ENCODE assay signal across 10 cellular contexts in genomic region chrX:40166582-40166981, GRCh38.
A peak's percentile ranks its signal among the peaks of the same experiment; 100 is the strongest.
DNase-seq lines count a peak whose midpoint lies in the region; ATAC-seq and TF ChIP-seq lines count a peak whose summit lies in the region.
"Had no signal": no experiment of that assay in that cellular context is flagged by ENCODE, and none has a peak within 500 bp of the region (broad histone marks: within the 10 kb centered on the region; RNA-seq: fewer than 3 reads in every experiment).

No MANE protein-coding gene starts in this region.

- H4K5ac ChIP-seq in H9 (ENCODE audit: insufficient read length, low read depth, low read length), result no peak overlapping the region

- in situ Hi-C loops in G401 (cut with HindIII; ENCODE audit: low sequenced_read_pairs), result no loop called here

- CTCF ChIA-PET in CD4-positive, alpha-beta T cell (lab: Charles Lee), result no interaction called here

- H3K4me2 ChIP-seq in H9 (ENCODE audit: insufficient read depth, insufficient read length, low read length), result peak overlapping the region; percentile 85

- no peak overlapping the region for H2BK120ac ChIP-seq in H9 (ENCODE audit: low read depth, low read length, poor library complexity, severe bottlenecking)

- no peak overlapping the region for H3K9ac ChIP-seq in H9 (ENCODE audit: extremely low read depth, insufficient read length, low read length)

- no peak overlapping the region for H2AFZ ChIP-seq in H9 (ENCODE audit: low read length)

- 0 out of 2 replicates have a peak, but pooled peaks cover 2% of the 10 kb centered on the region for H3K79me2 ChIP-seq in H9 (ENCODE audit: insufficient read depth, low read length)

- no peaks in the 10 kb centered on the region for H3K79me1 ChIP-seq in H9 (ENCODE audit: insufficient read depth, low read depth, low read length, poor library complexity, severe bottlenecking)

- H3K18ac ChIP-seq in H9 (ENCODE audit: insufficient read length, low read depth, low read length), result no peak overlapping the region

- no peak overlapping the region for H4K91ac ChIP-seq in H9 (ENCODE audit: insufficient read length, low read depth, low read length)

- no peaks in the 10 kb centered on the region for H4K20me1 ChIP-seq in H9 (ENCODE audit: control insufficient read depth, insufficient read depth, insufficient read length)

- WGBS in H9 (ENCODE audit: extremely low coverage, insufficient read length, low lambda C conversion rate), result no CpG with 5 or more reads among the region's 4 CpGs

- H3K36me3 ChIP-seq in WERI-Rb-1 (no peaks in the 10 kb centered on the region), left lung (no peaks in the 10 kb centered on the region)

- POLR2A ChIA-PET in CD4-positive, alpha-beta T cell (lab: Charles Lee), result interaction anchor here (0.8 to 2.9 kb wide), 4 partner anchors 8 to 69 kb away, joined by 3 to 22 read pairs (median 6); partner anchors contain the start of gene BCOR

- TF ChIP-seq CTCF in CD4-positive, alpha-beta T cell (IDR thresholded peaks at IDR 0.05), result no peak
- TF ChIP-seq CTCF in H9 (conservative IDR thresholded peaks at IDR 0.05), result no peak
- no peak for TF ChIP-seq CTCF in WERI-Rb-1 (IDR thresholded peaks at IDR 0.05; ENCODE audit: low read depth, low read length)
- no peak for TF ChIP-seq CTCF in left lung (IDR thresholded peaks at IDR 0.05)

- peaks cover 17% of the 10 kb centered on the region for H3K23me2 ChIP-seq in H9 (ENCODE audit: insufficient read length, low read depth, low read length, poor library complexity, severe bottlenecking)

- no peak overlapping the region for H3K27ac ChIP-seq in CD4-positive, alpha-beta T cell (ENCODE audit: low read depth, low read length)
- H3K27ac ChIP-seq in H9 (ENCODE audit: insufficient read length, low read depth, low read length), result no peak overlapping the region
- peak overlapping the region; percentile 89 for H3K27ac ChIP-seq in WERI-Rb-1
- no peak overlapping the region for H3K27ac ChIP-seq in left lung
- H3K27ac ChIP-seq: psoas muscle had no signal

- H4K8ac ChIP-seq in H9 (replicated peaks; ENCODE audit: insufficient read length, low read depth, low read length), result no peak overlapping the region

- H3K4me1 Mint-ChIP-seq in CD4-positive, alpha-beta T cell (ENCODE audit: low read depth), result peaks cover 40% of the 10 kb centered on the region
- H3K4me1 Mint-ChIP-seq in H9, result peaks cover 40 to 68% of the 10 kb centered on the region in 2 experiments

- H3K14ac ChIP-seq in H9 (ENCODE audit: insufficient read depth, low read length), result no peak overlapping the region

- no peak overlapping the region for H3K23ac ChIP-seq in H9 (ENCODE audit: insufficient read length, low read depth, low read length)

- H2BK5ac ChIP-seq in H9 (ENCODE audit: insufficient read length, low read length), result no peak overlapping the region

- H3K4ac ChIP-seq in H9 (ENCODE audit: low read depth, low read length), result no peak overlapping the region

- H3K36me3 Mint-ChIP-seq in CD4-positive, alpha-beta T cell (ENCODE audit: low read depth), result no peaks in the 10 kb centered on the region
- H3K36me3 Mint-ChIP-seq in H9 (ENCODE audit: insufficient read depth in 1 of 3, low read depth in 3 of 3), result peaks cover 2 to 14% (median 14%) of the 10 kb centered on the region in 3 experiments; a peak in 6 of 7 replicates

- intact Hi-C loops in CD4-positive, alpha-beta T cell (cut with DNase I, micrococcal nuclease), result loop anchor here (5.0 to 10.0 kb wide), 3 partner anchors 154 to 432 kb away; no protein-coding TSS in a partner anchor
- intact Hi-C loops in left lung (cut with DNase I), result no loop called here

- H3K9me3 ChIP-seq in CD4-positive, alpha-beta T cell (ENCODE audit: control insufficient read depth, low read length), result no peaks in the 10 kb centered on the region
- no peaks in the 10 kb centered on the region for H3K9me3 ChIP-seq in H9 (ENCODE audit: control insufficient read depth, low read depth, low read length)
- no peaks in the 10 kb centered on the region for H3K9me3 ChIP-seq in WERI-Rb-1 (ENCODE audit: severe bottlenecking)
- no peaks in the 10 kb centered on the region for H3K9me3 ChIP-seq in left lung
- H3K9me3 ChIP-seq: psoas muscle had no signal

- no peaks in the 10 kb centered on the region for H3K9me3 Mint-ChIP-seq in CD4-positive, alpha-beta T cell
- H3K9me3 Mint-ChIP-seq in H9, result peaks cover 63 to 74% of the 10 kb centered on the region in 2 experiments

- DNase-seq in CD4-positive, alpha-beta T cell, result no peak
- DNase-seq in H9 (peak; percentile 55), WERI-Rb-1 (peak; percentile 74), left lung (no peak), GM19240 (ENCODE audit: insufficient read length, low spot score) (no peak), G401 (ENCODE audit: low spot score) (no peak)
- no peak for DNase-seq in stimulated activated CD4-positive, alpha-beta T cell treated with anti-CD3 and anti-CD28 coated beads, Interleukin-15, amount 100 ng/mL, for 24 hours
- no peak for DNase-seq in activated CD4-positive, CD25-positive, alpha-beta regulatory T cell treated with anti-CD3 and anti-CD28 coated beads, Interleukin-2, amount 50 U/mL, for 72 hours

- no peak for ATAC-seq in CD4-positive, alpha-beta T cell (ENCODE audit: poor library complexity)
- ATAC-seq in left lung, result peak; percentile 8
- ATAC-seq: GM12878 had no signal

- no peak overlapping the region for H3T11ph ChIP-seq in H9 (ENCODE audit: low read length)

- no peak overlapping the region for H2BK12ac ChIP-seq in H9 (ENCODE audit: insufficient read length, low read depth, low read length)

- no peak overlapping the region for H3K4me3 ChIP-seq in WERI-Rb-1 (ENCODE audit: low read depth, low read length)
- H3K4me3 ChIP-seq in left lung, result no peak overlapping the region
- H3K4me3 ChIP-seq: GM12878 had no signal

- H3K27me3 ChIP-seq in CD4-positive, alpha-beta T cell (ENCODE audit: control insufficient read depth, insufficient read depth, low read length), result no peaks in the 10 kb centered on the region
- peaks cover 15% of the 10 kb centered on the region; the same call in 1 of the 2 replicates for H3K27me3 ChIP-seq in H9 (ENCODE audit: insufficient read depth, low read length)
- H3K27me3 ChIP-seq in WERI-Rb-1 (ENCODE audit: insufficient read depth, low read depth, severe bottlenecking), result peaks cover 79% of the 10 kb centered on the region
- peaks cover 0 to 32% of the 10 kb centered on the region in 2 donors for H3K27me3 ChIP-seq in left lung

- H2AK5ac ChIP-seq in H9 (ENCODE audit: insufficient read length, low read length), result no peak overlapping the region

- H3K27ac Mint-ChIP-seq in CD4-positive, alpha-beta T cell, result peak overlapping the region; percentile 90
- H3K27ac Mint-ChIP-seq in H9, result no peak overlapping the region

- no peaks in the 10 kb centered on the region for H3K27me3 Mint-ChIP-seq in CD4-positive, alpha-beta T cell
- peaks cover 74% of the 10 kb centered on the region for H3K27me3 Mint-ChIP-seq in H9 (ENCODE audit: low read depth)

- H2BK20ac ChIP-seq in H9 (ENCODE audit: low read depth, low read length, poor library complexity, severe bottlenecking), result no peak overlapping the region

- no peak overlapping the region for H3K56ac ChIP-seq in H9 (ENCODE audit: insufficient read length, low read depth, low read length)

- H2BK15ac ChIP-seq in H9 (ENCODE audit: low read depth, low read length), result no peak overlapping the region

- peaks cover 23% of the 10 kb centered on the region; the same call in 1 of the 2 replicates for H3K4me1 ChIP-seq in H9 (ENCODE audit: insufficient read depth, low read length)
- peaks cover 0 to 36% of the 10 kb centered on the region in 2 donors for H3K4me1 ChIP-seq in left lung

- peak overlapping the region; percentile 93 for H3K4me3 Mint-ChIP-seq in CD4-positive, alpha-beta T cell
- peak overlapping the region in 1 of 2 experiments; percentile 76; a peak in 1 of 5 replicates for H3K4me3 Mint-ChIP-seq in H9

Comparison
In these comparisons a context has a peak if more than half of its experiments do, and no peak if none do; other contexts are left out.
1. DNase-seq: peak in H9 (single experiment) and WERI-Rb-1 (single experiment); none in CD4-positive, alpha-beta T cell (0 of 10), left lung (0 of 2), GM19240 (single experiment), stimulated activated CD4-positive, alpha-beta T cell treated with anti-CD3 and anti-CD28 coated beads, Interleukin-15, amount 100 ng/mL, for 24 hours (single experiment), G401 (single experiment) and activated CD4-positive, CD25-positive, alpha-beta regulatory T cell treated with anti-CD3 and anti-CD28 coated beads, Interleukin-2, amount 50 U/mL, for 72 hours (single experiment).
2. intact Hi-C loops: an anchor here in CD4-positive, alpha-beta T cell (5.0 to 10.0 kb wide); none called in left lung.